Comparison of ENCODE assay signal across 14 cellular contexts in the genomic region with DNA sequence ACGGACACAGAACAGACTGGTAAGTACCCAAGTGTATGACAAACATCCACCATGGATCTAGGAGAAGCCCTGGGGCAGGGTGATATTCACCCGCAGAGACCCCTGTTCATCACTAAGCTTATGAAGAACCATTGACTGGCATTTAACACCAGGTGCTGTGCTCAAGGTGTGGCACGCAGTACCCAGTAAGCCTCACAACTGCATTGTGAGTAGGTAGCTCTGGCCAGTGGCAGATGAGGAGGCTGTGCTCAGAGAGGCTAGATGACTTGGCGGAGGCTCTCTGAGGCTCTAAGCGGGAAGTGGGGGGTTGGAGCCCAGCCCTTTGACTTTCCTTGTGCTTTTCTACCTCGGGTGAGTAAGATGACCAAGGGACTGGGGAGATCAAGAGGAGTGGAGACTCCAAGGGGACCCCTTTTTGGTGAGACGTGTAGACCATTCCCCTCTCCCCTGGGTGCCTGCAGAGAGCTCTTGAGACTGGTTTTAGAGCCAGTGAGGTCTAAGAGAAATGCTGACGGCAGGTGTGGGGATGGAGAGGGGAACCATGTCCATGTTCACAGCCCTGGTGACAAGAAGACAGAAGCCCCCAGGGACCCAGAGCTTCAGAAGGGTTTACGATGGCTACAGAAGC.
DNase-seq lines count a peak whose midpoint lies in the region; ATAC-seq, FAIRE-seq and TF ChIP-seq lines count a peak whose summit lies in the region.
"Had no signal": no experiment of that assay in that cellular context is flagged by ENCODE, and none has a peak within 500 bp of the region (broad histone marks: within the 10 kb centered on the region; RNA-seq: fewer than 3 reads in every experiment).

No MANE protein-coding gene starts in this region.

- H3K9me3 ChIP-seq in astrocyte (ENCODE audit: insufficient read depth, low read depth, low read length) (no peaks in the 10 kb centered on the region), neuronal stem cell (replicated peaks in 1 of 2; ENCODE audit: control insufficient read depth in 2 of 2, insufficient read depth in 1 of 2, low read depth in 1 of 2, low read length in 2 of 2) (peaks cover 0 to 4% of the 10 kb centered on the region in 2 donors)
- H3K9me3 ChIP-seq: neutrophil, spleen had no signal

- ATAC-seq in GM23338 (no peak), HG02870 (IDR thresholded peaks at IDR 0.05; ENCODE audit: unreplicated experiment) (no peak)

- H3K4me1 ChIP-seq in GM23338 (ENCODE audit: insufficient read depth) (no peaks in the 10 kb centered on the region), astrocyte (ENCODE audit: insufficient read depth, low read length) (no peaks in the 10 kb centered on the region), neuronal stem cell (ENCODE audit: control insufficient read depth in 2 of 2, insufficient read depth in 1 of 2, low read depth in 1 of 2, low read length in 2 of 2) (peaks cover 0 to 5% of the 10 kb centered on the region in 2 donors)

- peaks cover 30% of the 10 kb centered on the region for H3K4me1 Mint-ChIP-seq in activated CD4-positive, alpha-beta T cell treated with anti-CD3 and anti-CD28 coated beads, Interleukin-2, amount 10 ng/mL, durations not matched to agents 24 days and 14 days
- H3K4me1 Mint-ChIP-seq in GM23338 (peaks cover 8% of the 10 kb centered on the region), astrocyte (ENCODE audit: low read depth, unreplicated experiment) (peaks cover 15% of the 10 kb centered on the region)

- no peak overlapping the region for H3K18ac ChIP-seq in neuronal stem cell (ENCODE audit: low read length)

- H2BK120ac ChIP-seq in neuronal stem cell (ENCODE audit: low read depth, low read length): no peak overlapping the region

- no peak overlapping the region for H4K91ac ChIP-seq in neuronal stem cell (ENCODE audit: low read depth, low read length, poor library complexity)

- no peak overlapping the region for H2BK5ac ChIP-seq in neuronal stem cell (ENCODE audit: low read length)

- no peak for FAIRE-seq in astrocyte (lab: Jason Lieb, UNC)
- FAIRE-seq: RCC 7860 had no signal

- H3K9me2 ChIP-seq in GM23338 (ENCODE audit: insufficient read depth): no peaks in the 10 kb centered on the region

- DNase-seq in activated CD4-positive, alpha-beta T cell treated with anti-CD3 and anti-CD28 coated beads, Interleukin-2, amount 10 ng/mL, durations not matched to agents 24 days and 14 days: no peak
- no peak for DNase-seq in activated CD4-positive, alpha-beta T cell treated with anti-CD3 and anti-CD28 coated beads, Interleukin-2, amount 50 U/mL, for 4 hours
- DNase-seq in GM23338 (ENCODE audit: low spot score) (no peak), astrocyte (ENCODE audit: low read depth) (no peak), neuronal stem cell (ENCODE audit: low spot score) (no peak), superior temporal gyrus (ENCODE audit: extremely low spot score) (no peak)
- DNase-seq in effector CD4-positive, alpha-beta T cell: no peak
- DNase-seq: activated CD8-positive, alpha-beta memory T cell treated with anti-CD3 and anti-CD28 coated beads, Interleukin-2, amount 50 U/mL, for 4 hours; NCI-H226; spleen had no signal

- H3K79me2 ChIP-seq in GM23338 (replicated peaks; ENCODE audit: insufficient read depth) (no peaks in the 10 kb centered on the region), astrocyte (ENCODE audit: insufficient read depth, low read length) (no peaks in the 10 kb centered on the region)

- no peaks in the 10 kb centered on the region; the same call in 1 of the 2 replicates for H4K20me1 ChIP-seq in GM23338 (replicated peaks; ENCODE audit: insufficient read depth)
- H4K20me1 ChIP-seq in astrocyte (ENCODE audit: insufficient read depth, low read length): no peaks in the 10 kb centered on the region

- no peak overlapping the region for H2BK12ac ChIP-seq in neuronal stem cell (ENCODE audit: low read length)

- no peak overlapping the region for H4K8ac ChIP-seq in neuronal stem cell (ENCODE audit: low read depth, low read length)

- H3K79me1 ChIP-seq in neuronal stem cell (ENCODE audit: low read depth, low read length): no peaks in the 10 kb centered on the region

- no peak overlapping the region for H3K4ac ChIP-seq in neuronal stem cell (ENCODE audit: low read length)

- H3F3A ChIP-seq in GM23338 (replicated peaks; ENCODE audit: low read depth): no peaks in the 10 kb centered on the region

- no peaks in the 10 kb centered on the region for H3K9me3 Mint-ChIP-seq in activated CD4-positive, alpha-beta T cell treated with anti-CD3 and anti-CD28 coated beads, Interleukin-2, amount 10 ng/mL, durations not matched to agents 24 days and 14 days
- H3K9me3 Mint-ChIP-seq in GM23338 (no peaks in the 10 kb centered on the region; the same call in 2 of the 3 replicates), astrocyte (ENCODE audit: unreplicated experiment) (peaks cover 2% of the 10 kb centered on the region)
- H3K9me3 Mint-ChIP-seq: type B pancreatic cell had no signal

- TF ChIP-seq CTCF in GM23338 (conservative IDR thresholded peaks at IDR 0.05; ENCODE audit: low read depth in 2 of 2) (no peak), astrocyte (IDR thresholded peaks at IDR 0.05; ENCODE audit: insufficient read depth, low read depth, low read length) (no peak)

- H3K27me3 ChIP-seq in GM23338 (ENCODE audit: insufficient read depth) (no peaks in the 10 kb centered on the region), astrocyte (ENCODE audit: insufficient read depth, low read length) (no peaks in the 10 kb centered on the region), neuronal stem cell (ENCODE audit: control insufficient read depth in 3 of 3, insufficient read depth in 3 of 3, low read depth in 1 of 3, low read length in 3 of 3) (peaks cover 0 to 4% (median 0%) of the 10 kb centered on the region in 3 experiments)
- H3K27me3 ChIP-seq: spleen had no signal

- peak overlapping the region; percentile 89 for H3K27ac Mint-ChIP-seq in activated CD4-positive, alpha-beta T cell treated with anti-CD3 and anti-CD28 coated beads, Interleukin-2, amount 10 ng/mL, durations not matched to agents 24 days and 14 days
- H3K27ac Mint-ChIP-seq in GM23338 (no peak overlapping the region), astrocyte (ENCODE audit: unreplicated experiment) (no peak overlapping the region)
- H3K27ac Mint-ChIP-seq: type B pancreatic cell had no signal

- H3K27ac ChIP-seq in GM23338 (ENCODE audit: low read depth): no peak overlapping the region
- H3K27ac ChIP-seq in astrocyte (ENCODE audit: low read depth, low read length): no peak overlapping the region
- no peak overlapping the region for H3K27ac ChIP-seq in neuronal stem cell (replicated peaks; ENCODE audit: low read length)
- H3K27ac ChIP-seq: neutrophil had no signal

- H3K23ac ChIP-seq in neuronal stem cell (ENCODE audit: low read depth, low read length, poor library complexity): no peak overlapping the region

- no CpG with 5 or more reads among the region's 9 CpGs for WGBS in neuronal stem cell (ENCODE audit: extremely low coverage in 2 of 2, insufficient read length in 2 of 2, insufficient replicate concordance in 1 of 2), 2 donors

- H3K9ac ChIP-seq in astrocyte (ENCODE audit: low read length) (no peak overlapping the region), neuronal stem cell (ENCODE audit: low read depth, low read length, poor library complexity) (no peak overlapping the region)

- no peak overlapping the region for H2BK15ac ChIP-seq in neuronal stem cell (ENCODE audit: low read length)

- H2AFZ ChIP-seq in GM23338: peak overlapping the region; percentile 96
- H2AFZ ChIP-seq in astrocyte (ENCODE audit: low read depth, low read length): no peak overlapping the region
- peak overlapping the region; percentile 93 for H2AFZ ChIP-seq in neuronal stem cell (ENCODE audit: low read length)

- H3K4me3 ChIP-seq in GM23338 (no peak overlapping the region), astrocyte (ENCODE audit: insufficient read depth, low read depth, low read length) (no peak overlapping the region), neuronal stem cell (ENCODE audit: low read length in 2 of 2) (no peak overlapping the region)

- H3K36me3 Mint-ChIP-seq in activated CD4-positive, alpha-beta T cell treated with anti-CD3 and anti-CD28 coated beads, Interleukin-2, amount 10 ng/mL, durations not matched to agents 24 days and 14 days (ENCODE audit: low read depth): no peaks in the 10 kb centered on the region
- H3K36me3 Mint-ChIP-seq in GM23338 (ENCODE audit: low read depth) (no peaks in the 10 kb centered on the region; the same call in 2 of the 3 replicates), astrocyte (ENCODE audit: low read depth, unreplicated experiment) (no peaks in the 10 kb centered on the region)
- H3K36me3 Mint-ChIP-seq: type B pancreatic cell had no signal

- H3K4me2 ChIP-seq in GM23338 (no peak overlapping the region), astrocyte (ENCODE audit: low read length) (peak overlapping the region; percentile 83), neuronal stem cell (ENCODE audit: insufficient read depth, low read length, poor library complexity, severe bottlenecking) (no peak overlapping the region)

- H3K36me3 ChIP-seq in GM23338 (ENCODE audit: insufficient read depth) (no peaks in the 10 kb centered on the region), astrocyte (ENCODE audit: insufficient read depth, low read length) (no peaks in the 10 kb centered on the region), neuronal stem cell (replicated peaks in 1 of 2; ENCODE audit: control insufficient read depth in 2 of 2, insufficient read depth in 2 of 2, low read length in 2 of 2) (no peaks in the 10 kb centered on the region)
- H3K36me3 ChIP-seq: neutrophil, spleen had no signal

- no peak overlapping the region for H2AK5ac ChIP-seq in neuronal stem cell (ENCODE audit: low read depth, low read length)

- intact Hi-C loops in activated CD4-positive, alpha-beta T cell treated with anti-CD3 and anti-CD28 coated beads, Interleukin-2, amount 10 ng/mL, durations not matched to agents 24 days and 14 days (cut with micrococcal nuclease): loop anchor here (5.0 kb wide), 1 partner anchor 212 kb away; the partner anchor contains the start of gene SLC38A9

- H3K27me3 Mint-ChIP-seq in activated CD4-positive, alpha-beta T cell treated with anti-CD3 and anti-CD28 coated beads, Interleukin-2, amount 10 ng/mL, durations not matched to agents 24 days and 14 days: no peaks in the 10 kb centered on the region
- peaks cover 8% of the 10 kb centered on the region for H3K27me3 Mint-ChIP-seq in GM23338 (ENCODE audit: insufficient read depth, low read depth, poor library complexity)
- H3K27me3 Mint-ChIP-seq in astrocyte (ENCODE audit: low read depth, unreplicated experiment): peaks cover 13% of the 10 kb centered on the region
- H3K27me3 Mint-ChIP-seq: type B pancreatic cell had no signal

- no peak overlapping the region for H3K14ac ChIP-seq in neuronal stem cell (ENCODE audit: low read length)

- H3K4me3 Mint-ChIP-seq in activated CD4-positive, alpha-beta T cell treated with anti-CD3 and anti-CD28 coated beads, Interleukin-2, amount 10 ng/mL, durations not matched to agents 24 days and 14 days: peak overlapping the region; percentile 90
- no peak overlapping the region for H3K4me3 Mint-ChIP-seq in GM23338
- no peak overlapping the region for H3K4me3 Mint-ChIP-seq in astrocyte (ENCODE audit: unreplicated experiment)
- H3K4me3 Mint-ChIP-seq: type B pancreatic cell had no signal
